ENCODE assay signal across 21 cellular contexts in the genomic region with DNA sequence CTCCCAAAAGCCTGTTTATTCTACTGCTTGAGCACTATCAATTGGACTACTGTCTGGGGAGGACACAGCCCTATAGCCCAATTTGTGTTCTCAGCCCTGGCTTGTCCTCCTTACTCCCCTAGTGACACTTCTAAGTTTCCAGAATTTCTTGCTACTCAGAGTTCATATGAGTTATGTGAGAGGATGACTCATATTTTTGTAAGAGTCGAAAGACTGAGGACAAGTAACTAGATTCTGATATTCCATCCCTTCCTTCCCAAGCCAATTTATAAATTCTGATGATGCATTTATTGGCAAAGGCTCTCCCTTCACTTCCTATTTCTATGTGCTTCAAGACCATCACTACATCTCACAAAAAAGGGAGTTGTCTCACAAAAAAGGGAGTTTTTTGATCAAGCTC.
"Had no signal": no experiment of that assay in that cellular context is flagged by ENCODE, and none has a peak within 500 bp of the region (broad histone marks: within the 10 kb centered on the region; RNA-seq: fewer than 3 reads in every experiment).

No MANE protein-coding gene starts in this region.

- H3K9ac ChIP-seq: parathyroid adenoma had no signal

- H3K4me3 ChIP-seq: colonic mucosa, gastroesophageal sphincter, heart right ventricle, right lobe of liver, SK-N-MC, testis, upper lobe of right lung had no signal

- H3K79me2 ChIP-seq: parathyroid adenoma had no signal

- H3K27ac Mint-ChIP-seq: activated CD4-positive, alpha-beta memory T cell treated with anti-CD3 and anti-CD28 coated beads for 36 hours; activated CD8-positive, alpha-beta memory T cell treated with anti-CD3 and anti-CD28 coated beads, Interleukin-2, amount 10 ng/mL, durations not matched to agents 7 days and 5 days; activated naive CD8-positive, alpha-beta T cell; brain; immature natural killer cell; naive thymus-derived CD4-positive, alpha-beta T cell; stimulated activated naive CD8-positive, alpha-beta T cell treated with anti-CD3 and anti-CD28 coated beads, Interleukin-15, amount 100 ng/mL, for 72 hours; T-helper 2 cell treated with Interferon-gamma antibody and Interleukin-4, amounts not matched to agents 5 μg/mL and 100 μg/mL, for 36 hours had no signal

- H3K4me1 ChIP-seq: colonic mucosa, parathyroid adenoma, right lobe of liver had no signal

- H3K4me1 Mint-ChIP-seq: activated CD8-positive, alpha-beta memory T cell treated with anti-CD3 and anti-CD28 coated beads, Interleukin-2, amount 10 ng/mL, durations not matched to agents 7 days and 5 days; central memory CD8-positive, alpha-beta T cell; immature natural killer cell; naive thymus-derived CD4-positive, alpha-beta T cell; stimulated activated naive CD8-positive, alpha-beta T cell treated with anti-CD3 and anti-CD28 coated beads, Interleukin-15, amount 100 ng/mL, for 72 hours had no signal

- ATAC-seq: activated CD8-positive, alpha-beta memory T cell treated with anti-CD3 and anti-CD28 coated beads, Interleukin-2, amount 10 ng/mL, durations not matched to agents 7 days and 5 days; gastroesophageal sphincter; naive thymus-derived CD4-positive, alpha-beta T cell; right lobe of liver; stimulated activated naive CD8-positive, alpha-beta T cell treated with anti-CD3 and anti-CD28 coated beads, Interleukin-15, amount 100 ng/mL, for 72 hours; upper lobe of right lung had no signal

- H3K27me3 ChIP-seq: colonic mucosa, gastroesophageal sphincter, heart right ventricle, right lobe of liver, testis, upper lobe of right lung had no signal

- H3K27me3 Mint-ChIP-seq: activated CD4-positive, alpha-beta memory T cell treated with anti-CD3 and anti-CD28 coated beads for 36 hours; activated CD8-positive, alpha-beta memory T cell treated with anti-CD3 and anti-CD28 coated beads, Interleukin-2, amount 10 ng/mL, durations not matched to agents 7 days and 5 days; activated naive CD8-positive, alpha-beta T cell; brain; central memory CD8-positive, alpha-beta T cell; naive thymus-derived CD4-positive, alpha-beta T cell; stimulated activated naive CD8-positive, alpha-beta T cell treated with anti-CD3 and anti-CD28 coated beads, Interleukin-15, amount 100 ng/mL, for 72 hours had no signal

- H2AFZ ChIP-seq: parathyroid adenoma had no signal

- DNase-seq: activated CD4-positive, alpha-beta memory T cell treated with anti-CD3 and anti-CD28 coated beads for 36 hours; activated CD8-positive, alpha-beta memory T cell treated with anti-CD3 and anti-CD28 coated beads, Interleukin-2, amount 10 ng/mL, durations not matched to agents 7 days and 5 days; colonic mucosa; heart right ventricle; immature natural killer cell; mesendoderm; naive thymus-derived CD4-positive, alpha-beta T cell; right lobe of liver; small intestine; stimulated activated CD4-positive, alpha-beta T cell treated with anti-CD3 and anti-CD28 coated beads, Interleukin-15, amount 100 ng/mL, for 24 hours; stimulated activated CD4-positive, alpha-beta T cell treated with anti-CD3 and anti-CD28 coated beads, Interleukin-4, amount 100 ng/mL, for 1 hour; stimulated activated naive CD8-positive, alpha-beta T cell treated with anti-CD3 and anti-CD28 coated beads, Interleukin-15, amount 100 ng/mL, for 72 hours; testis; upper lobe of right lung had no signal

- H3K36me3 Mint-ChIP-seq: activated CD4-positive, alpha-beta memory T cell treated with anti-CD3 and anti-CD28 coated beads for 36 hours; activated CD8-positive, alpha-beta memory T cell treated with anti-CD3 and anti-CD28 coated beads, Interleukin-2, amount 10 ng/mL, durations not matched to agents 7 days and 5 days; activated naive CD8-positive, alpha-beta T cell; brain; immature natural killer cell; naive thymus-derived CD4-positive, alpha-beta T cell had no signal

- H3K4me3 Mint-ChIP-seq: activated CD4-positive, alpha-beta memory T cell treated with anti-CD3 and anti-CD28 coated beads for 36 hours; activated CD8-positive, alpha-beta memory T cell treated with anti-CD3 and anti-CD28 coated beads, Interleukin-2, amount 10 ng/mL, durations not matched to agents 7 days and 5 days; activated naive CD8-positive, alpha-beta T cell; brain; central memory CD8-positive, alpha-beta T cell; immature natural killer cell; naive thymus-derived CD4-positive, alpha-beta T cell; stimulated activated naive CD8-positive, alpha-beta T cell treated with anti-CD3 and anti-CD28 coated beads, Interleukin-15, amount 100 ng/mL, for 72 hours; T-helper 2 cell treated with Interferon-gamma antibody and Interleukin-4, amounts not matched to agents 5 μg/mL and 100 μg/mL, for 36 hours had no signal

- H3K27ac ChIP-seq: colonic mucosa, gastroesophageal sphincter, heart right ventricle, parathyroid adenoma, right lobe of liver, SK-N-MC, testis, upper lobe of right lung had no signal

- H3K9me3 ChIP-seq: colonic mucosa, gastroesophageal sphincter, right lobe of liver, testis, upper lobe of right lung had no signal

- H3K36me3 ChIP-seq: colonic mucosa, gastroesophageal sphincter, heart right ventricle, right lobe of liver, upper lobe of right lung had no signal
